Comparison of ENCODE assay signal across 26 cellular contexts in the genomic region with DNA sequence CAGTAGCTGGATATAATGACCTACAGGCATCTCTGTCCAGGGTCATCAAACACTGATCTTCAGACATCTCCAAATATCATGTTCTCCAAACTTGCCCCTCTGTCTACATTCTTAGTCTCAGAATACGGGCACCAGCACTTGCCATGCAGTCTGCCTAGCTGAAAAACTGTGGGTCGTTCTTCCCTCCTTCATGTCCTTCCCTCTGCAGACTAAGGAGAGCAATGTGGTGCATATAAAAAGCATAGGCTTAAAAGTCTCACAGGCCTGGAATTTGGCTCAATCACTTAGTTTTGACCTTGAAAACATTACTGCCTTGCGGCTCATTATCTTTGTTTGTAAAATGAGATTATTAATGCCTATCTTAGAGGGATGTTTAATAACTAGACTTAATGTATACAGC.
"Had no signal": no experiment of that assay in that cellular context is flagged by ENCODE, and none has a peak within 500 bp of the region (broad histone marks: within the 10 kb centered on the region; RNA-seq: fewer than 3 reads in every experiment).

No MANE protein-coding gene starts in this region.

- DNase-seq: activated CD4-positive, alpha-beta T cell treated with anti-CD3 and anti-CD28 coated beads for 36 hours; activated CD4-positive, CD25-positive, alpha-beta regulatory T cell; activated CD8-positive, alpha-beta memory T cell treated with anti-CD3 and anti-CD28 coated beads, Interleukin-2, amount 10 ng/mL, durations not matched to agents 7 days and 5 days; activated CD8-positive, alpha-beta T cell treated with anti-CD3 and anti-CD28 coated beads, Interleukin-2, amount 10 ng/mL, durations not matched to agents 7 days and 5 days; activated naive CD8-positive, alpha-beta T cell treated with anti-CD3 and anti-CD28 coated beads, Interleukin-2, amount 50 U/mL, for 24 hours; activated T-cell treated with anti-CD3 and anti-CD28 coated beads, Interleukin-2, amount 50 U/mL, for 48 hours; colonic mucosa; effector memory CD8-positive, alpha-beta T cell; heart right ventricle; kidney glomerular epithelial cell; naive B cell; nucleus accumbens; psoas muscle; sigmoid colon; small intestine; stimulated activated CD4-positive, alpha-beta T cell treated with anti-CD3 and anti-CD28 coated beads, Interleukin-1b, Interleukin-23, amount 100 ng/mL, for 48 hours; stimulated activated CD4-positive, alpha-beta T cell treated with anti-CD3 and anti-CD28 coated beads, Interleukin-4, amount 100 ng/mL, for 4 hours; stimulated activated CD8-positive, alpha-beta memory T cell treated with anti-CD3 and anti-CD28 coated beads, Interleukin-4, amount 100 ng/mL, for 48 hours; stomach; T-helper 1 cell; thyroid gland had no signal

- H3K4me1 Mint-ChIP-seq: activated CD4-positive, alpha-beta T cell treated with anti-CD3 and anti-CD28 coated beads for 36 hours; activated CD8-positive, alpha-beta memory T cell treated with anti-CD3 and anti-CD28 coated beads, Interleukin-2, amount 10 ng/mL, durations not matched to agents 7 days and 5 days; activated naive CD4-positive, alpha-beta T cell treated with anti-CD3 and anti-CD28 coated beads, Interleukin-2, amount 50 U/mL, for 24 hours; activated naive CD8-positive, alpha-beta T cell treated with anti-CD3 and anti-CD28 coated beads, Interleukin-2, amount 50 U/mL, for 24 hours; naive B cell; stimulated activated memory B cell treated with anti-CD40 and anti-IgM and Interleukin-4, amounts not matched to agents 10 μg/mL and 1 μg/mL and 100 μg/mL, for 72 hours had no signal

- H3K27ac Mint-ChIP-seq: activated CD4-positive, alpha-beta T cell treated with anti-CD3 and anti-CD28 coated beads for 36 hours; activated CD8-positive, alpha-beta memory T cell treated with anti-CD3 and anti-CD28 coated beads, Interleukin-2, amount 10 ng/mL, durations not matched to agents 7 days and 5 days; activated CD8-positive, alpha-beta T cell treated with anti-CD3 and anti-CD28 coated beads, Interleukin-2, amount 10 ng/mL, durations not matched to agents 7 days and 5 days; activated naive CD4-positive, alpha-beta T cell treated with anti-CD3 and anti-CD28 coated beads, Interleukin-2, amount 50 U/mL, for 24 hours; activated naive CD8-positive, alpha-beta T cell treated with anti-CD3 and anti-CD28 coated beads, Interleukin-2, amount 50 U/mL, for 24 hours; activated T-helper 2 cell treated with anti-CD3 and anti-CD28 coated beads, Interferon-gamma antibody, Interleukin-2, Interleukin-4, amounts not matched to agents 10 μg/mL and 5 μg/mL and 100 μg/mL, durations not matched to agents 14 hours and 24 hours and 36 hours; effector memory CD8-positive, alpha-beta T cell; naive B cell; stimulated activated memory B cell treated with anti-CD40 and anti-IgM and Interleukin-4, amounts not matched to agents 10 μg/mL and 1 μg/mL and 100 μg/mL, for 72 hours; T-helper 2 cell treated with Interferon-gamma antibody and Interleukin-4, amounts not matched to agents 5 μg/mL and 100 μg/mL, for 36 hours had no signal

- H3K4me3 Mint-ChIP-seq: activated CD4-positive, alpha-beta T cell treated with anti-CD3 and anti-CD28 coated beads for 36 hours; activated CD8-positive, alpha-beta memory T cell treated with anti-CD3 and anti-CD28 coated beads, Interleukin-2, amount 10 ng/mL, durations not matched to agents 7 days and 5 days; activated CD8-positive, alpha-beta T cell treated with anti-CD3 and anti-CD28 coated beads, Interleukin-2, amount 10 ng/mL, durations not matched to agents 7 days and 5 days; activated naive CD4-positive, alpha-beta T cell treated with anti-CD3 and anti-CD28 coated beads, Interleukin-2, amount 50 U/mL, for 24 hours; activated naive CD8-positive, alpha-beta T cell treated with anti-CD3 and anti-CD28 coated beads, Interleukin-2, amount 50 U/mL, for 24 hours; effector memory CD8-positive, alpha-beta T cell; naive B cell; stimulated activated memory B cell treated with anti-CD40 and anti-IgM and Interleukin-4, amounts not matched to agents 10 μg/mL and 1 μg/mL and 100 μg/mL, for 72 hours; T-helper 2 cell treated with Interferon-gamma antibody and Interleukin-4, amounts not matched to agents 5 μg/mL and 100 μg/mL, for 36 hours had no signal

- H3K36me3 Mint-ChIP-seq: activated CD8-positive, alpha-beta memory T cell treated with anti-CD3 and anti-CD28 coated beads, Interleukin-2, amount 10 ng/mL, durations not matched to agents 7 days and 5 days; activated naive CD4-positive, alpha-beta T cell treated with anti-CD3 and anti-CD28 coated beads, Interleukin-2, amount 50 U/mL, for 24 hours; naive B cell; stimulated activated memory B cell treated with anti-CD40 and anti-IgM and Interleukin-4, amounts not matched to agents 10 μg/mL and 1 μg/mL and 100 μg/mL, for 72 hours had no signal

- H3K27me3 Mint-ChIP-seq: activated CD4-positive, alpha-beta T cell treated with anti-CD3 and anti-CD28 coated beads for 36 hours; activated CD8-positive, alpha-beta memory T cell treated with anti-CD3 and anti-CD28 coated beads, Interleukin-2, amount 10 ng/mL, durations not matched to agents 7 days and 5 days; activated naive CD4-positive, alpha-beta T cell treated with anti-CD3 and anti-CD28 coated beads, Interleukin-2, amount 50 U/mL, for 24 hours; activated naive CD8-positive, alpha-beta T cell treated with anti-CD3 and anti-CD28 coated beads, Interleukin-2, amount 50 U/mL, for 24 hours; effector memory CD8-positive, alpha-beta T cell; naive B cell; stimulated activated memory B cell treated with anti-CD40 and anti-IgM and Interleukin-4, amounts not matched to agents 10 μg/mL and 1 μg/mL and 100 μg/mL, for 72 hours had no signal

- H3K9me3 Mint-ChIP-seq: activated naive CD8-positive, alpha-beta T cell treated with anti-CD3 and anti-CD28 coated beads, Interleukin-2, amount 50 U/mL, for 24 hours; activated T-helper 2 cell treated with anti-CD3 and anti-CD28 coated beads, Interferon-gamma antibody, Interleukin-2, Interleukin-4, amounts not matched to agents 10 μg/mL and 5 μg/mL and 100 μg/mL, durations not matched to agents 14 hours and 24 hours and 36 hours; T-helper 2 cell treated with Interferon-gamma antibody and Interleukin-4, amounts not matched to agents 5 μg/mL and 100 μg/mL, for 36 hours had no signal

- ATAC-seq: activated CD4-positive, alpha-beta T cell treated with anti-CD3 and anti-CD28 coated beads for 36 hours; activated CD8-positive, alpha-beta memory T cell treated with anti-CD3 and anti-CD28 coated beads, Interleukin-2, amount 10 ng/mL, durations not matched to agents 7 days and 5 days; activated CD8-positive, alpha-beta T cell treated with anti-CD3 and anti-CD28 coated beads, Interleukin-2, amount 10 ng/mL, durations not matched to agents 7 days and 5 days; activated naive CD8-positive, alpha-beta T cell treated with anti-CD3 and anti-CD28 coated beads, Interleukin-2, amount 50 U/mL, for 24 hours; effector memory CD8-positive, alpha-beta T cell; heart right ventricle; left lobe of liver; psoas muscle; stimulated activated memory B cell treated with anti-CD40 and anti-IgM and Interleukin-4, amounts not matched to agents 10 μg/mL and 1 μg/mL and 100 μg/mL, for 72 hours had no signal
